1 cellular context compared by ENCODE assay signal in the genomic region with DNA sequence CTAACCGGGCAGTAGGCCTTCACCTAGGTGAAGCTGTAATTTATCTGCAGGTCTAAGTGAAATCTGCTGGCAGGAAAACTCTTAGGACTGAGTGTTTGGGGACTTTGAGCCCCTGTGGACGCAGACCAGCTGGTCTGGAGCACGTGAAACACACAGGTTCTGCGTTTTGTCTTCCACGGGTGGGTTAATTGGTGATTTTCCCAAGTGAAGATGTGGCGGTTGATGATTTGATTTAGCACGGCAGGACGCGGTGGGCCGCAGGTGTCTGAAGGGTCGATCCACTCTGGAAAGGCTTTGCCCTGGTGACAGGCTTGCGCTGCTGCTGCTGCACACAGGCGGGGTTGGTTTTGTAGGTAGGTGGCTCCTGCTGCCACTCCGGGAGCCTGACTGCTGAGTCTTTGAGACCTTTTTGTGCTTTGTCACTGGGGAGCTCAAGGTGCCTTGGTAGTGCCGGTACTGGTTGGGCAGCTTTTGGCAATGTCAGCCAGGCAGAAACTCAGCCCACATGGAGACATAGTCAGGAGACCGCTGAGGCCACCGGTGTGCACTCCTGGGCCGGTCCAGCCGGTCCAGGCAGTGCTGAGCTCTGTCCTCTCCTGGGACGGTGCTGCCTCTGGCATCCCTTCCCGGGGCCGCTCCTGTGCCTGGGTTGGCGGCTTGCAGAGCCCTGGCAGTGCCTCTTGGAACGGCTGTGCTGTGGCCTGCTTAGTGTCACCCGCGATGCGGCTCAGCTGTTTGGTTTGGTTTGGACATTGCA.
TF ChIP-seq lines count a peak whose summit lies in the region.

No MANE protein-coding gene starts in this region.

TF ChIP-seq in HepG2, 621 proteins besides CTCF, POLR2A, EP300 and RAD21 (continued from another document and continues in another):
- TF ChIP-seq, protein P1, sequence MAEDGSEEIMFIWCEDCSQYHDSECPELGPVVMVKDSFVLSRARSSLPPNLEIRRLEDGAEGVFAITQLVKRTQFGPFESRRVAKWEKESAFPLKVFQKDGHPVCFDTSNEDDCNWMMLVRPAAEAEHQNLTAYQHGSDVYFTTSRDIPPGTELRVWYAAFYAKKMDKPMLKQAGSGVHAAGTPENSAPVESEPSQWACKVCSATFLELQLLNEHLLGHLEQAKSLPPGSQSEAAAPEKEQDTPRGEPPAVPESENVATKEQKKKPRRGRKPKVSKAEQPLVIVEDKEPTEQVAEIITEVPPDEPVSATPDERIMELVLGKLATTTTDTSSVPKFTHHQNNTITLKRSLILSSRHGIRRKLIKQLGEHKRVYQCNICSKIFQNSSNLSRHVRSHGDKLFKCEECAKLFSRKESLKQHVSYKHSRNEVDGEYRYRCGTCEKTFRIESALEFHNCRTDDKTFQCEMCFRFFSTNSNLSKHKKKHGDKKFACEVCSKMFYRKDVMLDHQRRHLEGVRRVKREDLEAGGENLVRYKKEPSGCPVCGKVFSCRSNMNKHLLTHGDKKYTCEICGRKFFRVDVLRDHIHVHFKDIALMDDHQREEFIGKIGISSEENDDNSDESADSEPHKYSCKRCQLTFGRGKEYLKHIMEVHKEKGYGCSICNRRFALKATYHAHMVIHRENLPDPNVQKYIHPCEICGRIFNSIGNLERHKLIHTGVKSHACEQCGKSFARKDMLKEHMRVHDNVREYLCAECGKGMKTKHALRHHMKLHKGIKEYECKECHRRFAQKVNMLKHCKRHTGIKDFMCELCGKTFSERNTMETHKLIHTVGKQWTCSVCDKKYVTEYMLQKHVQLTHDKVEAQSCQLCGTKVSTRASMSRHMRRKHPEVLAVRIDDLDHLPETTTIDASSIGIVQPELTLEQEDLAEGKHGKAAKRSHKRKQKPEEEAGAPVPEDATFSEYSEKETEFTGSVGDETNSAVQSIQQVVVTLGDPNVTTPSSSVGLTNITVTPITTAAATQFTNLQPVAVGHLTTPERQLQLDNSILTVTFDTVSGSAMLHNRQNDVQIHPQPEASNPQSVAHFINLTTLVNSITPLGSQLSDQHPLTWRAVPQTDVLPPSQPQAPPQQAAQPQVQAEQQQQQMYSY (CRISPR knock-in tag; IDR thresholded peaks at IDR 0.05), result no peak
- no peak for TF ChIP-seq MIER2 (CRISPR knock-in tag; IDR thresholded peaks at IDR 0.05)
- no peak for TF ChIP-seq ZNF44 (CRISPR knock-in tag; IDR thresholded peaks at IDR 0.05)
- TF ChIP-seq HMG20A (CRISPR knock-in tag; IDR thresholded peaks at IDR 0.05; ENCODE audit: borderline replicate concordance), result no peak
- TF ChIP-seq, protein P2, sequence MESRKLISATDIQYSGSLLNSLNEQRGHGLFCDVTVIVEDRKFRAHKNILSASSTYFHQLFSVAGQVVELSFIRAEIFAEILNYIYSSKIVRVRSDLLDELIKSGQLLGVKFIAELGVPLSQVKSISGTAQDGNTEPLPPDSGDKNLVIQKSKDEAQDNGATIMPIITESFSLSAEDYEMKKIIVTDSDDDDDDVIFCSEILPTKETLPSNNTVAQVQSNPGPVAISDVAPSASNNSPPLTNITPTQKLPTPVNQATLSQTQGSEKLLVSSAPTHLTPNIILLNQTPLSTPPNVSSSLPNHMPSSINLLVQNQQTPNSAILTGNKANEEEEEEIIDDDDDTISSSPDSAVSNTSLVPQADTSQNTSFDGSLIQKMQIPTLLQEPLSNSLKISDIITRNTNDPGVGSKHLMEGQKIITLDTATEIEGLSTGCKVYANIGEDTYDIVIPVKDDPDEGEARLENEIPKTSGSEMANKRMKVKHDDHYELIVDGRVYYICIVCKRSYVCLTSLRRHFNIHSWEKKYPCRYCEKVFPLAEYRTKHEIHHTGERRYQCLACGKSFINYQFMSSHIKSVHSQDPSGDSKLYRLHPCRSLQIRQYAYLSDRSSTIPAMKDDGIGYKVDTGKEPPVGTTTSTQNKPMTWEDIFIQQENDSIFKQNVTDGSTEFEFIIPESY (CRISPR knock-in tag; IDR thresholded peaks at IDR 0.05), result peak; percentile 99
- TF ChIP-seq POGZ (CRISPR knock-in tag; IDR thresholded peaks at IDR 0.05), result no peak
- no peak for TF ChIP-seq ZSCAN20 (CRISPR knock-in tag; IDR thresholded peaks at IDR 0.05; ENCODE audit: borderline replicate concordance)
- no peak for TF ChIP-seq KMT2A (CRISPR knock-in tag; IDR thresholded peaks at IDR 0.05)
- TF ChIP-seq TCF7L2 (IDR thresholded peaks at IDR 0.05; ENCODE audit: low read depth, low read length), result no peak
- no peak for TF ChIP-seq TBL1XR1 (IDR thresholded peaks at IDR 0.05; ENCODE audit: borderline replicate concordance, low read length, partially characterized antibody)
- TF ChIP-seq AGO2 (optimal IDR thresholded peaks at IDR 0.05; ENCODE audit: low read depth, low read length), result peak; percentile 27
- no peak for TF ChIP-seq KLF12 (CRISPR knock-in tag; IDR thresholded peaks at IDR 0.05; ENCODE audit: borderline replicate concordance)
- TF ChIP-seq, protein P3, sequence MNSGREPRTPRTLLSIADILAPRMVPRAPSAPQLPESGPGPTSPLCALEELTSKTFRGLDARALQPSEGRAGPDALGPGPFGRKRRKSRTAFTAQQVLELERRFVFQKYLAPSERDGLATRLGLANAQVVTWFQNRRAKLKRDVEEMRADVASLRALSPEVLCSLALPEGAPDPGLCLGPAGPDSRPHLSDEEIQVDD (CRISPR knock-in tag; IDR thresholded peaks at IDR 0.05; ENCODE audit: borderline replicate concordance), result no peak
- 0 out of 2 replicates have a peak, but pooled peaks have one; percentile 30 for TF ChIP-seq ZNF614 (CRISPR knock-in tag; IDR thresholded peaks at IDR 0.05; ENCODE audit: borderline replicate concordance)
- TF ChIP-seq ARID2 (CRISPR knock-in tag; IDR thresholded peaks at IDR 0.05; ENCODE audit: borderline replicate concordance), result peak; percentile 56; the same call in 1 of the 2 replicates
- TF ChIP-seq, protein P4, sequence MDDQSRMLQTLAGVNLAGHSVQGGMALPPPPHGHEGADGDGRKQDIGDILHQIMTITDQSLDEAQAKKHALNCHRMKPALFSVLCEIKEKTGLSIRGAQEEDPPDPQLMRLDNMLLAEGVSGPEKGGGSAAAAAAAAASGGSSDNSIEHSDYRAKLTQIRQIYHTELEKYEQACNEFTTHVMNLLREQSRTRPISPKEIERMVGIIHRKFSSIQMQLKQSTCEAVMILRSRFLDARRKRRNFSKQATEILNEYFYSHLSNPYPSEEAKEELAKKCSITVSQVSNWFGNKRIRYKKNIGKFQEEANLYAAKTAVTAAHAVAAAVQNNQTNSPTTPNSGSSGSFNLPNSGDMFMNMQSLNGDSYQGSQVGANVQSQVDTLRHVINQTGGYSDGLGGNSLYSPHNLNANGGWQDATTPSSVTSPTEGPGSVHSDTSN (CRISPR knock-in tag; IDR thresholded peaks at IDR 0.05; ENCODE audit: borderline replicate concordance), result no peak
- TF ChIP-seq, protein P5, sequence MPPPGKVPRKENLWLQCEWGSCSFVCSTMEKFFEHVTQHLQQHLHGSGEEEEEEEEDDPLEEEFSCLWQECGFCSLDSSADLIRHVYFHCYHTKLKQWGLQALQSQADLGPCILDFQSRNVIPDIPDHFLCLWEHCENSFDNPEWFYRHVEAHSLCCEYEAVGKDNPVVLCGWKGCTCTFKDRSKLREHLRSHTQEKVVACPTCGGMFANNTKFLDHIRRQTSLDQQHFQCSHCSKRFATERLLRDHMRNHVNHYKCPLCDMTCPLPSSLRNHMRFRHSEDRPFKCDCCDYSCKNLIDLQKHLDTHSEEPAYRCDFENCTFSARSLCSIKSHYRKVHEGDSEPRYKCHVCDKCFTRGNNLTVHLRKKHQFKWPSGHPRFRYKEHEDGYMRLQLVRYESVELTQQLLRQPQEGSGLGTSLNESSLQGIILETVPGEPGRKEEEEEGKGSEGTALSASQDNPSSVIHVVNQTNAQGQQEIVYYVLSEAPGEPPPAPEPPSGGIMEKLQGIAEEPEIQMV (CRISPR knock-in tag; IDR thresholded peaks at IDR 0.05; ENCODE audit: low read depth), result no peak
- TF ChIP-seq, protein P6, sequence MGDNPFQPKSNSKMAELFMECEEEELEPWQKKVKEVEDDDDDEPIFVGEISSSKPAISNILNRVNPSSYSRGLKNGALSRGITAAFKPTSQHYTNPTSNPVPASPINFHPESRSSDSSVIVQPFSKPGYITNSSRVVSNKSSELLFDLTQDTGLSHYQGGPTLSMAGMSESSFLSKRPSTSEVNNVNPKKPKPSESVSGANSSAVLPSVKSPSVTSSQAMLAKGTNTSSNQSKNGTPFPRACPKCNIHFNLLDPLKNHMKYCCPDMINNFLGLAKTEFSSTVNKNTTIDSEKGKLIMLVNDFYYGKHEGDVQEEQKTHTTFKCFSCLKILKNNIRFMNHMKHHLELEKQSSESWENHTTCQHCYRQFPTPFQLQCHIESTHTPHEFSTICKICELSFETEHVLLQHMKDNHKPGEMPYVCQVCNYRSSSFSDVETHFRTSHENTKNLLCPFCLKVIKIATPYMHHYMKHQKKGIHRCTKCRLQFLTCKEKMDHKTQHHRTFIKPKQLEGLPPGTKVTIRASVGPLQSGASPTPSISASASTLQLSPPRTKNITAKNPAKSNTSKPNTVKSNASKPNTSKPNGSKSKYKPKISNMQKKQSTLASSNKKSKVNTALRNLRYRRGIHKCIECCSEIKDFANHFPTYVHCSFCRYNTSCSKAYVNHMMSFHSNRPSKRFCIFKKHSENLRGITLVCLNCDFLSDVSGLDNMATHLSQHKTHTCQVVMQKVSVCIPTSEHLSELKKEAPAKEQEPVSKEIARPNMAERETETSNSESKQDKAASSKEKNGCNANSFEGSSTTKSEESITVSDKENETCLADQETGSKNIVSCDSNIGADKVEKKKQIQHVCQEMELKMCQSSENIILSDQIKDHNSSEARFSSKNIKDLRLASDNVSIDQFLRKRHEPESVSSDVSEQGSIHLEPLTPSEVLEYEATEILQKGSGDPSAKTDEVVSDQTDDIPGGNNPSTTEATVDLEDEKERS (CRISPR knock-in tag; IDR thresholded peaks at IDR 0.05), result no peak
- TF ChIP-seq NFYB (CRISPR knock-in tag; IDR thresholded peaks at IDR 0.05), result no peak
- TF ChIP-seq ZNF577 (CRISPR knock-in tag; IDR thresholded peaks at IDR 0.05; ENCODE audit: borderline replicate concordance, low read depth), result no peak
- TF ChIP-seq, protein P7, sequence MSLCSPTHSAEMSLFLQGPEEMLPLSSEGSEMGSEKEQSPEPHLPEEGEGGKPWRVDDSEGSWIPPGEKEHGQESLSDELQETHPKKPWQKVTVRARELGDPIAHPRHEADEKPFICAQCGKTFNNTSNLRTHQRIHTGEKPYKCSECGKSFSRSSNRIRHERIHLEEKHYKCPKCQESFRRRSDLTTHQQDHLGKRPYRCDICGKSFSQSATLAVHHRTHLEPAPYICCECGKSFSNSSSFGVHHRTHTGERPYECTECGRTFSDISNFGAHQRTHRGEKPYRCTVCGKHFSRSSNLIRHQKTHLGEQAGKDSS (CRISPR knock-in tag; IDR thresholded peaks at IDR 0.05; ENCODE audit: borderline replicate concordance, low read depth), result peak; percentile 40; the same call in 1 of the 2 replicates
- no peak for TF ChIP-seq TCF7 (IDR thresholded peaks at IDR 0.05; ENCODE audit: low read depth)
- TF ChIP-seq, protein P8, sequence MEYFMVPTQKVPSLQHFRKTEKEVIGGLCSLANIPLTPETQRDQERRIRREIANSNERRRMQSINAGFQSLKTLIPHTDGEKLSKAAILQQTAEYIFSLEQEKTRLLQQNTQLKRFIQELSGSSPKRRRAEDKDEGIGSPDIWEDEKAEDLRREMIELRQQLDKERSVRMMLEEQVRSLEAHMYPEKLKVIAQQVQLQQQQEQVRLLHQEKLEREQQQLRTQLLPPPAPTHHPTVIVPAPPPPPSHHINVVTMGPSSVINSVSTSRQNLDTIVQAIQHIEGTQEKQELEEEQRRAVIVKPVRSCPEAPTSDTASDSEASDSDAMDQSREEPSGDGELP (IDR thresholded peaks at IDR 0.05; ENCODE audit: borderline replicate concordance, low read depth), result peak; percentile 90
- no peak for TF ChIP-seq ZNF383 (CRISPR knock-in tag; IDR thresholded peaks at IDR 0.05; ENCODE audit: borderline replicate concordance)
- TF ChIP-seq, protein P9, sequence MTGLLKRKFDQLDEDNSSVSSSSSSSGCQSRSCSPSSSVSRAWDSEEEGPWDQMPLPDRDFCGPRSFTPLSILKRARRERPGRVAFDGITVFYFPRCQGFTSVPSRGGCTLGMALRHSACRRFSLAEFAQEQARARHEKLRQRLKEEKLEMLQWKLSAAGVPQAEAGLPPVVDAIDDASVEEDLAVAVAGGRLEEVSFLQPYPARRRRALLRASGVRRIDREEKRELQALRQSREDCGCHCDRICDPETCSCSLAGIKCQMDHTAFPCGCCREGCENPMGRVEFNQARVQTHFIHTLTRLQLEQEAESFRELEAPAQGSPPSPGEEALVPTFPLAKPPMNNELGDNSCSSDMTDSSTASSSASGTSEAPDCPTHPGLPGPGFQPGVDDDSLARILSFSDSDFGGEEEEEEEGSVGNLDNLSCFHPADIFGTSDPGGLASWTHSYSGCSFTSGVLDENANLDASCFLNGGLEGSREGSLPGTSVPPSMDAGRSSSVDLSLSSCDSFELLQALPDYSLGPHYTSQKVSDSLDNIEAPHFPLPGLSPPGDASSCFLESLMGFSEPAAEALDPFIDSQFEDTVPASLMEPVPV (CRISPR knock-in tag; IDR thresholded peaks at IDR 0.05), result no peak
- TF ChIP-seq ZNF446 (CRISPR knock-in tag; IDR thresholded peaks at IDR 0.05), result no peak
- no peak for TF ChIP-seq KDM6A (CRISPR knock-in tag; IDR thresholded peaks at IDR 0.05; ENCODE audit: low read depth)
- no peak for TF ChIP-seq ZKSCAN5 (CRISPR knock-in tag; IDR thresholded peaks at IDR 0.05)
- TF ChIP-seq, protein P10, sequence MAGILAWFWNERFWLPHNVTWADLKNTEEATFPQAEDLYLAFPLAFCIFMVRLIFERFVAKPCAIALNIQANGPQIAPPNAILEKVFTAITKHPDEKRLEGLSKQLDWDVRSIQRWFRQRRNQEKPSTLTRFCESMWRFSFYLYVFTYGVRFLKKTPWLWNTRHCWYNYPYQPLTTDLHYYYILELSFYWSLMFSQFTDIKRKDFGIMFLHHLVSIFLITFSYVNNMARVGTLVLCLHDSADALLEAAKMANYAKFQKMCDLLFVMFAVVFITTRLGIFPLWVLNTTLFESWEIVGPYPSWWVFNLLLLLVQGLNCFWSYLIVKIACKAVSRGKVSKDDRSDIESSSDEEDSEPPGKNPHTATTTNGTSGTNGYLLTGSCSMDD (CRISPR knock-in tag; IDR thresholded peaks at IDR 0.05), result no peak
- TF ChIP-seq, protein P11, sequence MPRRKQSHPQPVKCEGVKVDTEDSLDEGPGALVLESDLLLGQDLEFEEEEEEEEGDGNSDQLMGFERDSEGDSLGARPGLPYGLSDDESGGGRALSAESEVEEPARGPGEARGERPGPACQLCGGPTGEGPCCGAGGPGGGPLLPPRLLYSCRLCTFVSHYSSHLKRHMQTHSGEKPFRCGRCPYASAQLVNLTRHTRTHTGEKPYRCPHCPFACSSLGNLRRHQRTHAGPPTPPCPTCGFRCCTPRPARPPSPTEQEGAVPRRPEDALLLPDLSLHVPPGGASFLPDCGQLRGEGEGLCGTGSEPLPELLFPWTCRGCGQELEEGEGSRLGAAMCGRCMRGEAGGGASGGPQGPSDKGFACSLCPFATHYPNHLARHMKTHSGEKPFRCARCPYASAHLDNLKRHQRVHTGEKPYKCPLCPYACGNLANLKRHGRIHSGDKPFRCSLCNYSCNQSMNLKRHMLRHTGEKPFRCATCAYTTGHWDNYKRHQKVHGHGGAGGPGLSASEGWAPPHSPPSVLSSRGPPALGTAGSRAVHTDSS (CRISPR knock-in tag; conservative IDR thresholded peaks at IDR 0.05), result no peak
- no peak for TF ChIP-seq MLLT10 (CRISPR knock-in tag; IDR thresholded peaks at IDR 0.05)
- peak; percentile 57; the same call in 1 of the 2 replicates for TF ChIP-seq SALL1 (CRISPR knock-in tag; IDR thresholded peaks at IDR 0.05)
- no peak for TF ChIP-seq HDAC6 (IDR thresholded peaks at IDR 0.05; ENCODE audit: low read depth, low read length)
- TF ChIP-seq BCL6 (CRISPR knock-in tag; IDR thresholded peaks at IDR 0.05), result 0 out of 2 replicates have a peak, but pooled peaks have one; percentile 16
- TF ChIP-seq, protein P12, sequence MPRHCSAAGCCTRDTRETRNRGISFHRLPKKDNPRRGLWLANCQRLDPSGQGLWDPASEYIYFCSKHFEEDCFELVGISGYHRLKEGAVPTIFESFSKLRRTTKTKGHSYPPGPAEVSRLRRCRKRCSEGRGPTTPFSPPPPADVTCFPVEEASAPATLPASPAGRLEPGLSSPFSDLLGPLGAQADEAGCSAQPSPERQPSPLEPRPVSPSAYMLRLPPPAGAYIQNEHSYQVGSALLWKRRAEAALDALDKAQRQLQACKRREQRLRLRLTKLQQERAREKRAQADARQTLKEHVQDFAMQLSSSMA (CRISPR knock-in tag; IDR thresholded peaks at IDR 0.05), result no peak
